ENCODE assay signal across 23 cellular contexts in genomic region chr1:165612062-165612461, GRCh38. TPM values are rescaled to one million over a fixed set of nuclear protein-coding genes. Genes with fewer than 3 reads are reported as not detected.
DNase-seq lines count a peak whose midpoint lies in the region; ATAC-seq and TF ChIP-seq lines count a peak whose summit lies in the region.
"Had no signal": no experiment of that assay in that cellular context is flagged by ENCODE, and none has a peak within 500 bp of the region (broad histone marks: within the 10 kb centered on the region; RNA-seq: fewer than 3 reads in every experiment).

No MANE protein-coding gene starts in this region.

- peaks cover 3% of the 10 kb centered on the region for H3K4me1 Mint-ChIP-seq in activated B cell treated with CpG ODN at 0.5 μM for 24 hours
- peaks cover 3% of the 10 kb centered on the region for H3K4me1 Mint-ChIP-seq in memory B cell
- H3K4me1 Mint-ChIP-seq in type B pancreatic cell (ENCODE audit: unreplicated experiment): no peaks in the 10 kb centered on the region

- TF ChIP-seq CTCF in activated B cell treated with CpG ODN at 0.5 μM for 24 hours (IDR thresholded peaks at IDR 0.05): no peak
- no peak for TF ChIP-seq CTCF in dorsolateral prefrontal cortex (IDR thresholded peaks at IDR 0.05 in 54 of 56, conservative IDR thresholded peaks at IDR 0.05 in 2 of 56; ENCODE audit: low read depth in 1 of 56, partially characterized antibody in 56 of 56)
- no peak for TF ChIP-seq CTCF in type B pancreatic cell (conservative IDR thresholded peaks at IDR 0.05)

- intact Hi-C loops in activated B cell treated with CpG ODN at 0.5 μM for 24 hours (cut with micrococcal nuclease): no loop called here
- intact Hi-C loops in dorsolateral prefrontal cortex (cut with DNase I): no loop called here

- peaks cover 0 to 6% (median 0%) of the 10 kb centered on the region in 45 donors for H3K27me3 ChIP-seq in dorsolateral prefrontal cortex

- peak; percentile 41 for ATAC-seq in HG02610 (IDR thresholded peaks at IDR 0.05; ENCODE audit: unreplicated experiment)
- peak; percentile 34 for ATAC-seq in activated B cell treated with CpG ODN at 0.5 μM for 24 hours (ENCODE audit: low read depth)
- peak; percentile 53 for ATAC-seq in memory B cell (ENCODE audit: low read depth)
- ATAC-seq in GM18909 (IDR thresholded peaks at IDR 0.05; ENCODE audit: poor library complexity, unreplicated experiment): no peak
- ATAC-seq: SK-N-SH treated with all-trans-retinoic acid at 6 μM for 48 hours had no signal

- POLR2A ChIA-PET in activated B cell treated with CpG ODN at 0.5 μM for 24 hours (lab: Charles Lee): no interaction called here

- peaks cover 29% of the 10 kb centered on the region for H3K27me3 Mint-ChIP-seq in activated B cell treated with CpG ODN at 0.5 μM for 24 hours
- peaks cover 12% of the 10 kb centered on the region for H3K27me3 Mint-ChIP-seq in memory B cell
- H3K27me3 Mint-ChIP-seq in type B pancreatic cell: peaks cover 1% of the 10 kb centered on the region

- H3K27ac Mint-ChIP-seq in activated B cell treated with CpG ODN at 0.5 μM for 24 hours (peak overlapping the region; percentile 11), memory B cell (no peak overlapping the region), type B pancreatic cell (no peak overlapping the region)
- H3K27ac Mint-ChIP-seq: CD14-positive monocyte had no signal

- no peak overlapping the region for H3K4me3 Mint-ChIP-seq in activated B cell treated with CpG ODN at 0.5 μM for 24 hours
- H3K4me3 Mint-ChIP-seq in memory B cell: no peak overlapping the region
- no peak overlapping the region for H3K4me3 Mint-ChIP-seq in type B pancreatic cell
- H3K4me3 Mint-ChIP-seq: CD14-positive monocyte had no signal

- no peak overlapping the region for H3K4me3 ChIP-seq in dorsolateral prefrontal cortex

- no peak overlapping the region for H3K27ac ChIP-seq in dorsolateral prefrontal cortex

- DNase-seq in DMS53 (lab: John Stamatoyannopoulos, UW) (peak; percentile 72), activated B cell treated with CpG ODN at 0.5 μM for 24 hours (no peak), memory B cell (ENCODE audit: low spot score in 2 of 2) (no peak), cortex of kidney (lab: John Stamatoyannopoulos, UW) (no peak), dorsolateral prefrontal cortex (no peak), type B pancreatic cell (ENCODE audit: extremely low spot score, unreplicated experiment) (no peak)
- DNase-seq: DMS 273 treated with DMSO at 0.1 percent for 48 hours, GDM1, H7, KG1, NCI-H1417, NCI-H187, NCI-H2107, NCI-H2227 treated with DMSO at 0.1 percent for 48 hours, NCI-H510A treated with DMSO at 0.1 percent for 48 hours, NCI-H774, OCI-M1, SHP77, T-helper 1 cell had no signal

- H3K9me3 Mint-ChIP-seq in activated B cell treated with CpG ODN at 0.5 μM for 24 hours: peaks cover 7% of the 10 kb centered on the region
- H3K9me3 Mint-ChIP-seq in memory B cell: no peaks in the 10 kb centered on the region
- H3K9me3 Mint-ChIP-seq in type B pancreatic cell: no peaks in the 10 kb centered on the region

- CTCF ChIA-PET in activated B cell treated with CpG ODN at 0.5 μM for 24 hours (lab: Charles Lee): no interaction called here

- H3K36me3 Mint-ChIP-seq in activated B cell treated with CpG ODN at 0.5 μM for 24 hours (ENCODE audit: low read depth): no peaks in the 10 kb centered on the region
- H3K36me3 Mint-ChIP-seq in memory B cell: no peaks in the 10 kb centered on the region
- H3K36me3 Mint-ChIP-seq in type B pancreatic cell: no peaks in the 10 kb centered on the region
- H3K36me3 Mint-ChIP-seq: CD14-positive monocyte had no signal

RNA-seq across cellular contexts. Expression of gene MGST3, which starts 19.0 kb away (rescaled TPM):
- total RNA-seq in activated B cell treated with CpG ODN at 0.5 μM for 24 hours: 31.3 and 33.4 TPM in 2 replicates
- total RNA-seq in dorsolateral prefrontal cortex: 100 to 1,000 TPM; 157 to 321 (median 258) TPM
- 133 and 206 TPM in 2 replicates for total RNA-seq in type B pancreatic cell (ENCODE audit: low replicate concordance)
